In the genomic region with DNA sequence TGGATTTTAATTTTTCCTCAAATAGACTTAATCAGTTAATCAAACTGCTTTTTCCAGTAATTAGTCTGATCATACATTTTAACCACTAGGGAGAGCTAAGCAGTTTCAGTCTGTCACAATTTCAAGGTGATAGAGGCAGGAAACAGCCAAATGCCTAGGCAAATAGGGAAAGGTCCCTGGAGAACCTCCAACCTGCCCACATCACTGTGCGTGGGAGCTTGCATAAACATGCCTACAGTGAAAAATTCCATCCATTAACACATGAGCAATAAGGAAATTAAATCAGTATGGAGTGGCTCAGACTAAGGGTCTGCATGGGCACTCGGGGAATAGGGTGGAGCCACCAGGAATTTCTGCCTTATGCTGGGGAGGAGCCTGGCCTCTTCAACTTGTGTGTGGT, we compare ENCODE assay signal across 11 cellular contexts.
DNase-seq lines count a peak whose midpoint lies in the region; ATAC-seq, FAIRE-seq and TF ChIP-seq lines count a peak whose summit lies in the region.
"Had no signal": no experiment of that assay in that cellular context is flagged by ENCODE, and none has a peak within 500 bp of the region (broad histone marks: within the 10 kb centered on the region; RNA-seq: fewer than 3 reads in every experiment).

No MANE protein-coding gene starts in this region.

- H3K9ac ChIP-seq in astrocyte (ENCODE audit: low read length): no peak overlapping the region

- no peaks in the 10 kb centered on the region for H3K27me3 Mint-ChIP-seq in astrocyte (ENCODE audit: low read depth, unreplicated experiment)
- peaks cover 9% of the 10 kb centered on the region for H3K27me3 Mint-ChIP-seq in activated CD8-positive, alpha-beta T cell treated with anti-CD3 and anti-CD28 coated beads for 36 hours

- H3K36me3 ChIP-seq in cardiac muscle cell: no peaks in the 10 kb centered on the region
- no peaks in the 10 kb centered on the region for H3K36me3 ChIP-seq in heart left ventricle
- H3K36me3 ChIP-seq in astrocyte (ENCODE audit: insufficient read depth, low read length): no peaks in the 10 kb centered on the region
- no peaks in the 10 kb centered on the region for H3K36me3 ChIP-seq in adrenal gland (replicated peaks in 1 of 2)
- H3K36me3 ChIP-seq: tibial artery had no signal

- no peak overlapping the region for H3K27ac ChIP-seq in cardiac muscle cell
- H3K27ac ChIP-seq in heart left ventricle: no peak overlapping the region
- H3K27ac ChIP-seq in astrocyte (ENCODE audit: low read depth, low read length): peak overlapping the region; percentile 43
- H3K27ac ChIP-seq in adrenal gland: no peak overlapping the region
- H3K27ac ChIP-seq: tibial artery had no signal

- H3K4me2 ChIP-seq in astrocyte (ENCODE audit: low read length): peak overlapping the region; percentile 10

- H3K79me2 ChIP-seq in astrocyte (ENCODE audit: insufficient read depth, low read length): no peaks in the 10 kb centered on the region

- no peak overlapping the region for H3K4me3 Mint-ChIP-seq in astrocyte (ENCODE audit: unreplicated experiment)
- no peak overlapping the region for H3K4me3 Mint-ChIP-seq in activated CD8-positive, alpha-beta T cell treated with anti-CD3 and anti-CD28 coated beads for 36 hours
- H3K4me3 Mint-ChIP-seq: nephron progenitor cell had no signal

- TF ChIP-seq POLR2A in heart left ventricle (IDR thresholded peaks at IDR 0.05) (no peak), adrenal gland (IDR thresholded peaks at IDR 0.05) (no peak)

- CTCF ChIA-PET in activated CD8-positive, alpha-beta T cell treated with anti-CD3 and anti-CD28 coated beads for 36 hours (lab: Charles Lee): no interaction called here

- 35 to 60% (median 45%) methylated on average over 2 of the region's 2 CpGs for WGBS in heart left ventricle, 4 donors
- WGBS in adrenal gland, 4 donors: 60 to 64% (median 62%) methylated on average over 2 of the region's 2 CpGs

- TF ChIP-seq CTCF in cardiac muscle cell (IDR thresholded peaks at IDR 0.05; ENCODE audit: low read depth, low read length) (peak; percentile 17), heart left ventricle (IDR thresholded peaks at IDR 0.05) (no peak), astrocyte (IDR thresholded peaks at IDR 0.05; ENCODE audit: insufficient read depth, low read depth, low read length) (no peak), adrenal gland (IDR thresholded peaks at IDR 0.05) (peak in 1 of 6 experiments; percentile 8)
- TF ChIP-seq CTCF in activated CD8-positive, alpha-beta T cell treated with anti-CD3 and anti-CD28 coated beads for 36 hours (IDR thresholded peaks at IDR 0.05): no peak

- ATAC-seq in heart left ventricle: no peak
- no peak for ATAC-seq in activated CD8-positive, alpha-beta T cell treated with anti-CD3 and anti-CD28 coated beads for 36 hours

- no peaks in the 10 kb centered on the region for H3K36me3 Mint-ChIP-seq in astrocyte (ENCODE audit: low read depth, unreplicated experiment)
- H3K36me3 Mint-ChIP-seq in activated CD8-positive, alpha-beta T cell treated with anti-CD3 and anti-CD28 coated beads for 36 hours (ENCODE audit: low read depth): no peaks in the 10 kb centered on the region

- H2AFZ ChIP-seq in astrocyte (ENCODE audit: low read depth, low read length): no peak overlapping the region

- H3K27me3 ChIP-seq in cardiac muscle cell (no peaks in the 10 kb centered on the region), heart left ventricle (peaks cover 0 to 3% (median 0%) of the 10 kb centered on the region in 9 donors), astrocyte (ENCODE audit: insufficient read depth, low read length) (no peaks in the 10 kb centered on the region), adrenal gland (no peaks in the 10 kb centered on the region)
- H3K27me3 ChIP-seq: tibial artery had no signal

- H3K9me3 Mint-ChIP-seq in astrocyte (ENCODE audit: unreplicated experiment): peaks cover 5% of the 10 kb centered on the region
- peaks cover 2% of the 10 kb centered on the region for H3K9me3 Mint-ChIP-seq in activated CD8-positive, alpha-beta T cell treated with anti-CD3 and anti-CD28 coated beads for 36 hours

- H3K9me3 ChIP-seq in cardiac muscle cell (ENCODE audit: low read depth) (no peaks in the 10 kb centered on the region), heart left ventricle (peaks cover 0 to 8% (median 0%) of the 10 kb centered on the region in 12 donors), astrocyte (ENCODE audit: insufficient read depth, low read depth, low read length) (no peaks in the 10 kb centered on the region), adrenal gland (replicated peaks in 1 of 3) (no peaks in the 10 kb centered on the region)
- H3K9me3 ChIP-seq: tibial artery had no signal

- POLR2A ChIA-PET in activated CD8-positive, alpha-beta T cell treated with anti-CD3 and anti-CD28 coated beads for 36 hours (lab: Charles Lee): no interaction called here

- no peaks in the 10 kb centered on the region for H4K20me1 ChIP-seq in astrocyte (ENCODE audit: insufficient read depth, low read length)

- H3K27ac Mint-ChIP-seq in astrocyte (ENCODE audit: unreplicated experiment): no peak overlapping the region
- no peak overlapping the region for H3K27ac Mint-ChIP-seq in activated CD8-positive, alpha-beta T cell treated with anti-CD3 and anti-CD28 coated beads for 36 hours
- H3K27ac Mint-ChIP-seq: nephron progenitor cell had no signal

- intact Hi-C loops in heart left ventricle (cut with DNase I): no loop called here
- intact Hi-C loops in adrenal gland (cut with DNase I): no loop called here
- intact Hi-C loops in activated CD8-positive, alpha-beta T cell treated with anti-CD3 and anti-CD28 coated beads for 36 hours (cut with micrococcal nuclease): no loop called here

- H3K4me1 ChIP-seq in cardiac muscle cell (ENCODE audit: low read depth) (no peaks in the 10 kb centered on the region), heart left ventricle (no peaks in the 10 kb centered on the region), astrocyte (ENCODE audit: insufficient read depth, low read length) (no peaks in the 10 kb centered on the region), adrenal gland (replicated peaks in 1 of 2) (no peaks in the 10 kb centered on the region)
- H3K4me1 ChIP-seq: tibial artery had no signal

- no peaks in the 10 kb centered on the region for H3K4me1 Mint-ChIP-seq in astrocyte (ENCODE audit: low read depth, unreplicated experiment)
- no peaks in the 10 kb centered on the region for H3K4me1 Mint-ChIP-seq in activated CD8-positive, alpha-beta T cell treated with anti-CD3 and anti-CD28 coated beads for 36 hours (ENCODE audit: low read depth)
- H3K4me1 Mint-ChIP-seq: nephron progenitor cell had no signal

- no peak for FAIRE-seq in astrocyte (lab: Jason Lieb, UNC)

- H3K4me3 ChIP-seq in cardiac muscle cell: no peak overlapping the region
- H3K4me3 ChIP-seq in heart left ventricle: no peak overlapping the region
- no peak overlapping the region for H3K4me3 ChIP-seq in astrocyte (ENCODE audit: insufficient read depth, low read depth, low read length)
- H3K4me3 ChIP-seq in adrenal gland: no peak overlapping the region
- H3K4me3 ChIP-seq: tibial artery had no signal

- DNase-seq in cardiac muscle cell (ENCODE audit: low read depth in 1 of 2, low spot score in 1 of 2) (peak in 1 of 2 donors; percentile 57), heart left ventricle (no peak), astrocyte (ENCODE audit: low read depth) (peak; percentile 85), iPS-NIHi7 (ENCODE audit: extremely low spot score) (peak; percentile 13), adrenal gland (no peak), DMS53 (lab: John Stamatoyannopoulos, UW) (no peak)
- no peak for DNase-seq in activated naive CD4-positive, alpha-beta T cell treated with anti-CD3 and anti-CD28 coated beads, Interleukin-2, amount 50 U/mL, for 16 hours
- DNase-seq in activated CD8-positive, alpha-beta T cell treated with anti-CD3 and anti-CD28 coated beads for 36 hours: no peak
- DNase-seq: ACHN, nephron progenitor cell, tibial artery had no signal

Comparison
In these comparisons a context has a peak if more than half of its experiments do, and no peak if none do; other contexts are left out.
1. DNase-seq: peak in astrocyte (single experiment) and iPS-NIHi7 (single experiment); none in heart left ventricle (0 of 5), adrenal gland (0 of 7), activated naive CD4-positive, alpha-beta T cell treated with anti-CD3 and anti-CD28 coated beads, Interleukin-2, amount 50 U/mL, for 16 hours (single experiment), activated CD8-positive, alpha-beta T cell treated with anti-CD3 and anti-CD28 coated beads for 36 hours (single experiment) and DMS53 (single experiment).